ENCODE assay signal across 1 cellular context in genomic region chr17:79905832-79906231, GRCh38.
A peak's percentile ranks its signal among the peaks of the same experiment; 100 is the strongest.
TF ChIP-seq lines count a peak whose summit lies in the region.

No MANE protein-coding gene starts in this region.

TF ChIP-seq in K562, 482 proteins besides CTCF, POLR2A, EP300 and RAD21 (continued from another document):
- TF ChIP-seq MGA (IDR thresholded peaks at IDR 0.05) (peak; percentile 73), SRF (CRISPR knock-in tag; IDR thresholded peaks at IDR 0.05) (no peak), ZFP36 (IDR thresholded peaks at IDR 0.05; ENCODE audit: low read depth, low read length, partially characterized antibody) (peak; percentile 19), CBFA2T3 (IDR thresholded peaks at IDR 0.05) (peak; percentile 36; the same call in 1 of the 2 replicates), HBP1 (CRISPR knock-in tag; IDR thresholded peaks at IDR 0.05) (no peak), SMC3 (conservative IDR thresholded peaks at IDR 0.05; ENCODE audit: insufficient read depth, low read depth, low read length) (0 out of 2 replicates have a peak, but pooled peaks have one; percentile 7), TEAD4 (IDR thresholded peaks at IDR 0.05; ENCODE audit: low read length) (no peak), TEAD4 (CRISPR knock-in tag; IDR thresholded peaks at IDR 0.05; ENCODE audit: borderline replicate concordance) (no peak), L3MBTL2 (IDR thresholded peaks at IDR 0.05) (peak; percentile 89), RAD51 (IDR thresholded peaks at IDR 0.05; ENCODE audit: borderline replicate concordance, low read depth) (no peak), ZNF184 (CRISPR knock-in tag; IDR thresholded peaks at IDR 0.05) (no peak), NR2C1 (IDR thresholded peaks at IDR 0.05) (peak; percentile 39; the same call in 1 of the 2 replicates), NR2C1 (tag; IDR thresholded peaks at IDR 0.05) (no peak), EGR1 (conservative IDR thresholded peaks at IDR 0.05) (no peak), HIVEP1 (CRISPR knock-in tag; IDR thresholded peaks at IDR 0.05) (no peak), ID3 (CRISPR knock-in tag; IDR thresholded peaks at IDR 0.05) (no peak), ID3 (tag; IDR thresholded peaks at IDR 0.05) (no peak), CTBP1 (IDR thresholded peaks at IDR 0.05; ENCODE audit: borderline replicate concordance) (0 out of 2 replicates have a peak, but pooled peaks have one; percentile 26), FOXA3 (CRISPR knock-in tag; conservative IDR thresholded peaks at IDR 0.05 in 1 of 2, IDR thresholded peaks at IDR 0.05 in 1 of 2) (peak in 1 of 2 experiments; percentile 64; a peak in 1 of 4 replicates), NR2C2 (CRISPR knock-in tag; IDR thresholded peaks at IDR 0.05) (no peak), NR2C2 (tag; IDR thresholded peaks at IDR 0.05) (peak; percentile 22; the same call in 1 of the 2 replicates), JUND (IDR thresholded peaks at IDR 0.05; ENCODE audit: borderline replicate concordance, low read depth, low read length) (peak; percentile 80), JUND (tag; IDR thresholded peaks at IDR 0.05; ENCODE audit: borderline replicate concordance, low read depth, low read length) (peak; percentile 52; the same call in 1 of the 3 replicates), FOSL1 (tag; conservative IDR thresholded peaks at IDR 0.05) (peak; percentile 72)
- TF ChIP-seq, protein P1, sequence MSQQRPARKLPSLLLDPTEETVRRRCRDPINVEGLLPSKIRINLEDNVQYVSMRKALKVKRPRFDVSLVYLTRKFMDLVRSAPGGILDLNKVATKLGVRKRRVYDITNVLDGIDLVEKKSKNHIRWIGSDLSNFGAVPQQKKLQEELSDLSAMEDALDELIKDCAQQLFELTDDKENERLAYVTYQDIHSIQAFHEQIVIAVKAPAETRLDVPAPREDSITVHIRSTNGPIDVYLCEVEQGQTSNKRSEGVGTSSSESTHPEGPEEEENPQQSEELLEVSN (IDR thresholded peaks at IDR 0.05; ENCODE audit: borderline replicate concordance in 1 of 2, extremely low read depth in 1 of 2, insufficient read depth in 1 of 2, insufficient read length in 1 of 2, low read depth in 1 of 2, low read length in 1 of 2, poor library complexity in 1 of 2, severe bottlenecking in 1 of 2): peak in 1 of 2 experiments; percentile 63
